16 cellular contexts compared by ENCODE assay signal in genomic region chr21:33492571-33492970, GRCh38. TPM values are rescaled to one million over a fixed set of nuclear protein-coding genes. Genes with fewer than 3 reads are reported as not detected.
A peak's percentile ranks its signal among the peaks of the same experiment; 100 is the strongest.
DNase-seq lines count a peak whose midpoint lies in the region; ATAC-seq and TF ChIP-seq lines count a peak whose summit lies in the region.
"Had no signal": no experiment of that assay in that cellular context is flagged by ENCODE, and none has a peak within 500 bp of the region (broad histone marks: within the 10 kb centered on the region; RNA-seq: fewer than 3 reads in every experiment).

No MANE protein-coding gene starts in this region.

- H3K4me2 ChIP-seq in BLaER1 = peak overlapping the region; percentile 93
- no peak overlapping the region for H3K4me2 ChIP-seq in trophoblast cell (ENCODE audit: low read length)

- H4K91ac ChIP-seq in trophoblast cell (ENCODE audit: low read depth, low read length) = no peak overlapping the region

- H3K14ac ChIP-seq in trophoblast cell (ENCODE audit: low read length) = no peak overlapping the region

- no peak overlapping the region for H3K23ac ChIP-seq in trophoblast cell (ENCODE audit: low read length)

- H3K4me1 ChIP-seq in BLaER1 (peaks cover 13% of the 10 kb centered on the region), trophoblast cell (ENCODE audit: control insufficient read depth in 1 of 2, insufficient read depth in 2 of 2, low read length in 2 of 2) (peaks cover 0 to 3% of the 10 kb centered on the region in 2 experiments), SJCRH30 (no peaks in the 10 kb centered on the region)
- H3K4me1 ChIP-seq: parathyroid adenoma had no signal

- no peaks in the 10 kb centered on the region for H3K79me2 ChIP-seq in trophoblast cell (ENCODE audit: control insufficient read depth, insufficient read depth, low read length, poor library complexity)
- H3K79me2 ChIP-seq: parathyroid adenoma had no signal

- no peak overlapping the region for H3K9ac ChIP-seq in BLaER1
- H3K9ac ChIP-seq in trophoblast cell (ENCODE audit: low read length) = no peak overlapping the region
- H3K9ac ChIP-seq: parathyroid adenoma had no signal

- no peak overlapping the region for H3K18ac ChIP-seq in trophoblast cell (ENCODE audit: low read length)

- ATAC-seq in HG02870 (IDR thresholded peaks at IDR 0.05; ENCODE audit: unreplicated experiment) = no peak

- H4K8ac ChIP-seq in trophoblast cell (ENCODE audit: low read depth, low read length) = no peak overlapping the region

- H3K27ac ChIP-seq in BLaER1 (no peak overlapping the region), RWPE1 (no peak overlapping the region; the same call in 1 of the 2 replicates), trophoblast cell (ENCODE audit: low read depth, low read length) (no peak overlapping the region), SJCRH30 (no peak overlapping the region)

- H3K4me3 ChIP-seq in BLaER1 (no peak overlapping the region), trophoblast cell (ENCODE audit: low read depth, low read length) (no peak overlapping the region), SJCRH30 (no peak overlapping the region)

- no peak overlapping the region for H2BK12ac ChIP-seq in trophoblast cell (ENCODE audit: low read length)

- H3K27me3 ChIP-seq in BLaER1 (no peaks in the 10 kb centered on the region), trophoblast cell (ENCODE audit: insufficient read depth, low read length) (no peaks in the 10 kb centered on the region), SJCRH30 (no peaks in the 10 kb centered on the region)

- H2AK5ac ChIP-seq in trophoblast cell (ENCODE audit: low read length) = no peak overlapping the region

- H3K9me3 ChIP-seq in BLaER1 (no peaks in the 10 kb centered on the region), trophoblast cell (ENCODE audit: insufficient read depth, low read depth, low read length) (no peaks in the 10 kb centered on the region), SJCRH30 (replicated peaks) (no peaks in the 10 kb centered on the region)

- TF ChIP-seq CTCF in RWPE1 (conservative IDR thresholded peaks at IDR 0.05; ENCODE audit: low read depth) = no peak

- DNase-seq in EH (ENCODE audit: low read depth) = peak; percentile 33
- peak; percentile 13 for DNase-seq in RWPE1 (ENCODE audit: low spot score)
- peak; percentile 45 for DNase-seq in fibroblast of gingiva (ENCODE audit: low read depth)
- DNase-seq in trophoblast cell = no peak
- no peak for DNase-seq in SJCRH30
- DNase-seq in glomerular visceral epithelial cell (ENCODE audit: extremely low spot score) = no peak
- DNase-seq: activated gamma-delta T cell treated with Interleukin-2 at 50 U/mL for 16 hours; COR-L47; dermis blood vessel endothelial cell; H7; head of caudate nucleus; NCI-H2081 treated with DMSO at 0.1 percent for 48 hours; stimulated activated CD4-positive, alpha-beta T cell treated with anti-CD3 and anti-CD28 coated beads, Interleukin-4, amount 100 ng/mL, for 24 hours had no signal

- peaks cover 2% of the 10 kb centered on the region for H3K79me1 ChIP-seq in trophoblast cell (ENCODE audit: low read length)

- no peak overlapping the region for H2BK5ac ChIP-seq in trophoblast cell (ENCODE audit: low read depth, low read length, poor library complexity)

- H3K36me3 ChIP-seq in BLaER1 (no peaks in the 10 kb centered on the region), trophoblast cell (ENCODE audit: control insufficient read depth in 1 of 2, insufficient read depth in 2 of 2, low read length in 2 of 2) (no peaks in the 10 kb centered on the region), SJCRH30 (no peaks in the 10 kb centered on the region)

- no peak overlapping the region for H2AFZ ChIP-seq in trophoblast cell (ENCODE audit: insufficient read depth, low read length, poor library complexity)

- CTCF ChIA-PET in RWPE1 (lab: Yijun Ruan, JAX) = no interaction called here

- H4K20me1 ChIP-seq in BLaER1 = no peaks in the 10 kb centered on the region

- POLR2A ChIA-PET in RWPE1 (lab: Yijun Ruan, JAX; ENCODE audit: low non-redundant PET) = no interaction called here

- H2BK120ac ChIP-seq in trophoblast cell (ENCODE audit: insufficient read depth, low read length, poor library complexity) = no peak overlapping the region

- no peak overlapping the region for H4K12ac ChIP-seq in trophoblast cell (ENCODE audit: low read depth, low read length)

- H3K4ac ChIP-seq in trophoblast cell (ENCODE audit: low read depth, low read length) = no peak overlapping the region

- WGBS in trophoblast cell (ENCODE audit: extremely low coverage, insufficient coverage, insufficient read length) = no CpG with 5 or more reads among the region's 2 CpGs

RNA-seq across cellular contexts. Expression of gene DNAJC28, which starts 1.1 kb away (rescaled TPM):
- polyA plus RNA-seq in trophoblast cell (2013) = 2.4 and 2.5 TPM in 2 replicates
- 1.6 and 2.0 TPM in 2 replicates for total RNA-seq in SJCRH30 (2014; rRNA removed; shearing (Covaris generic))

RNA-seq across cellular contexts. Expression of gene TMEM50B, which starts 12.8 kb away (rescaled TPM):
- 14.9 TPM in 2 replicates for polyA plus RNA-seq in trophoblast cell (2013)
- 23.4 and 23.7 TPM in 2 replicates for total RNA-seq in SJCRH30 (2014; rRNA removed; shearing (Covaris generic))

RNA-seq across cellular contexts. Expression of gene GART, which starts 49.3 kb away (rescaled TPM):
- 56.6 and 56.7 TPM in 2 replicates for polyA plus RNA-seq in trophoblast cell (2013)
- total RNA-seq in SJCRH30 (2014; rRNA removed; shearing (Covaris generic)) = 171 and 193 TPM in 2 replicates

RNA-seq across cellular contexts. Expression of gene SON, which starts 50.3 kb away (rescaled TPM):
- polyA plus RNA-seq in trophoblast cell (2013) = 138 and 139 TPM in 2 replicates
- total RNA-seq in SJCRH30 (2014; rRNA removed; shearing (Covaris generic)) = 195 and 230 TPM in 2 replicates

Comparison
In these comparisons a context has a peak if more than half of its experiments do, and no peak if none do; other contexts are left out.
1. DNase-seq: peak in EH (single experiment), RWPE1 (single experiment) and fibroblast of gingiva (single experiment); none in trophoblast cell (0 of 2), SJCRH30 (0 of 2) and glomerular visceral epithelial cell (single experiment).